Comparison of ENCODE assay signal across 1 cellular context in genomic region chr17:17783825-17784598, GRCh38.
A peak's percentile ranks its signal among the peaks of the same experiment; 100 is the strongest.
TF ChIP-seq lines count a peak whose summit lies in the region.

No MANE protein-coding gene starts in this region.

TF ChIP-seq in HEK293, 187 proteins besides CTCF, POLR2A, EP300 and RAD21 (continued from another document):
- TF ChIP-seq ZBTB11 (tag by site-specific recombination; conservative IDR thresholded peaks at IDR 0.05; ENCODE audit: low read depth) (peak; percentile 15), ZNF776 (tag by site-specific recombination; IDR thresholded peaks at IDR 0.05; ENCODE audit: borderline replicate concordance) (no peak), ZNF169 (tag by site-specific recombination; IDR thresholded peaks at IDR 0.05) (no peak), ZNF335 (tag by site-specific recombination; conservative IDR thresholded peaks at IDR 0.05) (peak; percentile 58), ZNF561 (tag by site-specific recombination; IDR thresholded peaks at IDR 0.05; ENCODE audit: borderline replicate concordance) (0 out of 2 replicates have a peak, but pooled peaks have one; percentile 20), ZNF785 (tag by site-specific recombination; IDR thresholded peaks at IDR 0.05) (no peak), ZNF529 (tag by site-specific recombination; IDR thresholded peaks at IDR 0.05; ENCODE audit: insufficient replicate concordance) (no peak), ZNF202 (tag by site-specific recombination; IDR thresholded peaks at IDR 0.05; ENCODE audit: borderline replicate concordance) (no peak), SCRT1 (tag by site-specific recombination; IDR thresholded peaks at IDR 0.05; ENCODE audit: borderline replicate concordance) (no peak), PRDM10 (tag by site-specific recombination; IDR thresholded peaks at IDR 0.05) (peak; percentile 71), OVOL3 (tag by site-specific recombination; IDR thresholded peaks at IDR 0.05) (peak; percentile 62; the same call in 1 of the 2 replicates), KLF9 (tag by site-specific recombination; IDR thresholded peaks at IDR 0.05; ENCODE audit: low read depth) (peak; percentile 64), MZF1 (tag by site-specific recombination; IDR thresholded peaks at IDR 0.05; ENCODE audit: borderline replicate concordance) (peak; percentile 88), ZNF223 (tag by site-specific recombination; IDR thresholded peaks at IDR 0.05) (no peak), ZNF670 (tag by site-specific recombination; IDR thresholded peaks at IDR 0.05; ENCODE audit: low read depth) (no peak), ZNF560 (tag by site-specific recombination; IDR thresholded peaks at IDR 0.05; ENCODE audit: borderline replicate concordance) (no peak), ZBTB48 (tag by site-specific recombination; IDR thresholded peaks at IDR 0.05) (no peak), ZNF558 (tag by site-specific recombination; IDR thresholded peaks at IDR 0.05) (no peak), REST (tag by site-specific recombination; IDR thresholded peaks at IDR 0.05) (no peak), ZNF394 (tag by site-specific recombination; IDR thresholded peaks at IDR 0.05; ENCODE audit: borderline replicate concordance) (peak; percentile 43; the same call in 1 of the 2 replicates), SALL2 (tag by site-specific recombination; IDR thresholded peaks at IDR 0.05; ENCODE audit: borderline replicate concordance) (no peak), ZNF341 (tag by site-specific recombination; IDR thresholded peaks at IDR 0.05; ENCODE audit: low read depth) (peak; percentile 93), ZXDB (tag by site-specific recombination; IDR thresholded peaks at IDR 0.05) (no peak), ZSCAN5A (tag by site-specific recombination; IDR thresholded peaks at IDR 0.05) (no peak), ZNF324 (tag by site-specific recombination; IDR thresholded peaks at IDR 0.05) (peak; percentile 38; the same call in 1 of the 2 replicates), BCL11B (tag by site-specific recombination; IDR thresholded peaks at IDR 0.05; ENCODE audit: low read depth) (peak; percentile 79), ZIC2 (tag by site-specific recombination; IDR thresholded peaks at IDR 0.05) (peak; percentile 98)
- TF ChIP-seq, protein P1, sequence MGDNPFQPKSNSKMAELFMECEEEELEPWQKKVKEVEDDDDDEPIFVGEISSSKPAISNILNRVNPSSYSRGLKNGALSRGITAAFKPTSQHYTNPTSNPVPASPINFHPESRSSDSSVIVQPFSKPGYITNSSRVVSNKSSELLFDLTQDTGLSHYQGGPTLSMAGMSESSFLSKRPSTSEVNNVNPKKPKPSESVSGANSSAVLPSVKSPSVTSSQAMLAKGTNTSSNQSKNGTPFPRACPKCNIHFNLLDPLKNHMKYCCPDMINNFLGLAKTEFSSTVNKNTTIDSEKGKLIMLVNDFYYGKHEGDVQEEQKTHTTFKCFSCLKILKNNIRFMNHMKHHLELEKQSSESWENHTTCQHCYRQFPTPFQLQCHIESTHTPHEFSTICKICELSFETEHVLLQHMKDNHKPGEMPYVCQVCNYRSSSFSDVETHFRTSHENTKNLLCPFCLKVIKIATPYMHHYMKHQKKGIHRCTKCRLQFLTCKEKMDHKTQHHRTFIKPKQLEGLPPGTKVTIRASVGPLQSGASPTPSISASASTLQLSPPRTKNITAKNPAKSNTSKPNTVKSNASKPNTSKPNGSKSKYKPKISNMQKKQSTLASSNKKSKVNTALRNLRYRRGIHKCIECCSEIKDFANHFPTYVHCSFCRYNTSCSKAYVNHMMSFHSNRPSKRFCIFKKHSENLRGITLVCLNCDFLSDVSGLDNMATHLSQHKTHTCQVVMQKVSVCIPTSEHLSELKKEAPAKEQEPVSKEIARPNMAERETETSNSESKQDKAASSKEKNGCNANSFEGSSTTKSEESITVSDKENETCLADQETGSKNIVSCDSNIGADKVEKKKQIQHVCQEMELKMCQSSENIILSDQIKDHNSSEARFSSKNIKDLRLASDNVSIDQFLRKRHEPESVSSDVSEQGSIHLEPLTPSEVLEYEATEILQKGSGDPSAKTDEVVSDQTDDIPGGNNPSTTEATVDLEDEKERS (tag by site-specific recombination; IDR thresholded peaks at IDR 0.05) = no peak
TF ChIP-seq in HEK293: peak in this region for 52.
